ENCODE assay signal across 7 cellular contexts in genomic region chr5:57495285-57495684, GRCh38. TPM values are rescaled to one million over a fixed set of nuclear protein-coding genes. Genes with fewer than 3 reads are reported as not detected.
DNase-seq lines count a peak whose midpoint lies in the region; ATAC-seq and TF ChIP-seq lines count a peak whose summit lies in the region.

No MANE protein-coding gene starts in this region.

- WGBS in mesodermal cell (ENCODE audit: insufficient coverage in 2 of 2), 2 experiments, result 96 to 98% methylated on average over 3 to 4 of the region's 5 CpGs
- WGBS in heart left ventricle, 4 donors, result 56 to 72% (median 63%) methylated on average over 5 of the region's 5 CpGs

- peak overlapping the region; percentile 63 for H3K9ac ChIP-seq in DND-41 (ENCODE audit: low read depth, low read length)
- H3K9ac ChIP-seq in neural progenitor cell, result no peak overlapping the region

- no peaks in the 10 kb centered on the region for H4K20me1 ChIP-seq in DND-41 (ENCODE audit: insufficient read depth, low read length)
- no peaks in the 10 kb centered on the region for H4K20me1 ChIP-seq in neural progenitor cell (ENCODE audit: low read depth)

- intact Hi-C loops in heart left ventricle (cut with DNase I), result loop anchor here in 7 of 10 donors (2.0 to 10.0 kb wide), 7 partner anchors 193 to 967 kb away; partner anchors contain the start of gene PLK2 (in 3 of the 7)

- H3F3A ChIP-seq in neural progenitor cell (ENCODE audit: low read depth), result peaks cover 3% of the 10 kb centered on the region

- no peaks in the 10 kb centered on the region for H3K27me3 ChIP-seq in DND-41 (ENCODE audit: insufficient read depth, low read length, poor library complexity)
- no peaks in the 10 kb centered on the region for H3K27me3 ChIP-seq in neural progenitor cell
- H3K27me3 ChIP-seq in heart left ventricle, result no peaks in the 10 kb centered on the region

- H3K27ac ChIP-seq in DND-41 (ENCODE audit: low read length), result peak overlapping the region; percentile 98
- peak overlapping the region; percentile 87 for H3K27ac ChIP-seq in mesodermal cell (ENCODE audit: low read depth, low read length, severe bottlenecking)
- no peak overlapping the region for H3K27ac ChIP-seq in neural progenitor cell
- no peak overlapping the region for H3K27ac ChIP-seq in heart left ventricle

- H3K4me1 Mint-ChIP-seq in HFFc6 (ENCODE audit: low read depth) (peaks cover 54% of the 10 kb centered on the region), neural progenitor cell (no peaks in the 10 kb centered on the region)
- H3K4me1 Mint-ChIP-seq in T-helper 2 cell treated with Interferon-gamma antibody and Interleukin-4, amounts not matched to agents 5 μg/mL and 100 μg/mL, for 36 hours (ENCODE audit: low read depth), result peaks cover 53% of the 10 kb centered on the region

- H3K79me2 ChIP-seq in DND-41 (ENCODE audit: insufficient read depth, low read length) (no peaks in the 10 kb centered on the region), neural progenitor cell (ENCODE audit: low read depth) (no peaks in the 10 kb centered on the region)

- H3K4me1 ChIP-seq in DND-41 (ENCODE audit: insufficient read depth, low read length) (peaks cover 67% of the 10 kb centered on the region), mesodermal cell (ENCODE audit: control insufficient read depth, insufficient read depth, low read length, poor library complexity, severe bottlenecking) (peaks cover 25% of the 10 kb centered on the region), neural progenitor cell (peaks cover 12% of the 10 kb centered on the region), heart left ventricle (peaks cover 0 to 35% (median 11%) of the 10 kb centered on the region in 12 donors)

- no peaks in the 10 kb centered on the region for H3K27me3 Mint-ChIP-seq in HFFc6 (ENCODE audit: insufficient read depth)
- no peaks in the 10 kb centered on the region for H3K27me3 Mint-ChIP-seq in T-helper 2 cell treated with Interferon-gamma antibody and Interleukin-4, amounts not matched to agents 5 μg/mL and 100 μg/mL, for 36 hours (ENCODE audit: low read depth)
- peaks cover 7% of the 10 kb centered on the region for H3K27me3 Mint-ChIP-seq in neural progenitor cell (ENCODE audit: insufficient read depth, low read depth)

- H3K36me3 Mint-ChIP-seq in HFFc6 (ENCODE audit: low read depth) (0 out of 2 replicates have a peak, but pooled peaks cover 4% of the 10 kb centered on the region), neural progenitor cell (no peaks in the 10 kb centered on the region)
- H3K36me3 Mint-ChIP-seq in T-helper 2 cell treated with Interferon-gamma antibody and Interleukin-4, amounts not matched to agents 5 μg/mL and 100 μg/mL, for 36 hours (ENCODE audit: low read depth), result no peaks in the 10 kb centered on the region

- H3K4me2 ChIP-seq in DND-41 (ENCODE audit: insufficient read depth, low read length), result peak overlapping the region; percentile 51
- H3K4me2 ChIP-seq in neural progenitor cell, result no peak overlapping the region

- H3K4me3 Mint-ChIP-seq in HFFc6 (no peak overlapping the region), neural progenitor cell (no peak overlapping the region)
- H3K4me3 Mint-ChIP-seq in T-helper 2 cell treated with Interferon-gamma antibody and Interleukin-4, amounts not matched to agents 5 μg/mL and 100 μg/mL, for 36 hours, result peak overlapping the region; percentile 69

- H3K9me3 Mint-ChIP-seq in HFFc6, result no peaks in the 10 kb centered on the region
- no peaks in the 10 kb centered on the region for H3K9me3 Mint-ChIP-seq in T-helper 2 cell treated with Interferon-gamma antibody and Interleukin-4, amounts not matched to agents 5 μg/mL and 100 μg/mL, for 36 hours
- no peaks in the 10 kb centered on the region for H3K9me3 Mint-ChIP-seq in neural progenitor cell

- H3K36me3 ChIP-seq in DND-41 (ENCODE audit: insufficient read depth, low read length), result no peaks in the 10 kb centered on the region
- no peaks in the 10 kb centered on the region for H3K36me3 ChIP-seq in mesodermal cell (ENCODE audit: control insufficient read depth, insufficient read depth, low read length)
- H3K36me3 ChIP-seq in neural progenitor cell, result no peaks in the 10 kb centered on the region
- no peaks in the 10 kb centered on the region for H3K36me3 ChIP-seq in heart left ventricle

- no peaks in the 10 kb centered on the region for H3K9me3 ChIP-seq in DND-41 (ENCODE audit: insufficient read depth, low read length, severe bottlenecking)
- no peaks in the 10 kb centered on the region for H3K9me3 ChIP-seq in mesodermal cell (ENCODE audit: control insufficient read depth, low read length)
- H3K9me3 ChIP-seq in neural progenitor cell (ENCODE audit: low read depth), result no peaks in the 10 kb centered on the region
- H3K9me3 ChIP-seq in heart left ventricle, result no peaks in the 10 kb centered on the region

- H3K27ac Mint-ChIP-seq in HFFc6 (peak overlapping the region; percentile 88), neural progenitor cell (no peak overlapping the region)
- peak overlapping the region; percentile 83 for H3K27ac Mint-ChIP-seq in T-helper 2 cell treated with Interferon-gamma antibody and Interleukin-4, amounts not matched to agents 5 μg/mL and 100 μg/mL, for 36 hours

- TF ChIP-seq CTCF in DND-41 (IDR thresholded peaks at IDR 0.05; ENCODE audit: borderline replicate concordance, extremely low read depth, low read length, poor library complexity, severe bottlenecking), result no peak
- TF ChIP-seq CTCF in HFFc6 (IDR thresholded peaks at IDR 0.05), result no peak
- no peak for TF ChIP-seq CTCF in neural progenitor cell (IDR thresholded peaks at IDR 0.05)
- TF ChIP-seq CTCF in heart left ventricle (IDR thresholded peaks at IDR 0.05), result no peak

- ATAC-seq in DND-41 (ENCODE audit: insufficient read depth, low read depth) (peak; percentile 60), heart left ventricle (no peak)

- peak; percentile 74 for DNase-seq in DND-41
- DNase-seq in HFFc6, result no peak
- DNase-seq in T-helper 2 cell treated with Interferon-gamma antibody and Interleukin-4, amounts not matched to agents 5 μg/mL and 100 μg/mL, for 36 hours (ENCODE audit: low spot score), result no peak
- DNase-seq in neural progenitor cell (ENCODE audit: low spot score), result no peak
- DNase-seq in NCI-H1105 (lab: John Stamatoyannopoulos, UW), result no peak
- DNase-seq in heart left ventricle, result no peak

- H3K4me3 ChIP-seq in DND-41 (ENCODE audit: low read depth in 1 of 2, low read length in 2 of 2) (peak overlapping the region in 1 of 2 experiments; percentile 20; a peak in 2 of 4 replicates), mesodermal cell (ENCODE audit: extremely low read depth, insufficient read depth, low read length, poor library complexity, severe bottlenecking) (no peak overlapping the region), neural progenitor cell (no peak overlapping the region), heart left ventricle (no peak overlapping the region)

- no peak for TF ChIP-seq POLR2A in heart left ventricle (IDR thresholded peaks at IDR 0.05)

- peak overlapping the region; percentile 19 for H2AFZ ChIP-seq in DND-41 (ENCODE audit: low read depth, low read length)
- H2AFZ ChIP-seq in neural progenitor cell (replicated peaks), result no peak overlapping the region

RNA-seq across cellular contexts. Expression of gene ACTBL2, which starts 12.7 kb away (rescaled TPM):
- total RNA-seq in HFFc6 (2021; fragmentation: NEBNext Ultra II Directional; extraction: Animal tissue kit (Norgen Biotek cat#: 25700)), result not detected
- 0.48 TPM for polyA plus RNA-seq in mesodermal cell (2013, experiment 1 of 2)
- 0.30 TPM for polyA plus RNA-seq in mesodermal cell (2013, experiment 2 of 2)
- not detected in 2 replicates for total RNA-seq in neural progenitor cell (ENCODE audit: low replicate concordance)
- under 1 TPM in 1 of 9 donors, not detected in 8; 0.09 TPM for total RNA-seq in heart left ventricle
- not detected for polyA plus RNA-seq in heart left ventricle

Comparison
In these comparisons a context has a peak if more than half of its experiments do, and no peak if none do; other contexts are left out.
1. H3K27ac ChIP-seq: peak in DND-41 (single experiment) and mesodermal cell (single experiment); none in neural progenitor cell (single experiment) and heart left ventricle (0 of 12).